In the genomic region with DNA sequence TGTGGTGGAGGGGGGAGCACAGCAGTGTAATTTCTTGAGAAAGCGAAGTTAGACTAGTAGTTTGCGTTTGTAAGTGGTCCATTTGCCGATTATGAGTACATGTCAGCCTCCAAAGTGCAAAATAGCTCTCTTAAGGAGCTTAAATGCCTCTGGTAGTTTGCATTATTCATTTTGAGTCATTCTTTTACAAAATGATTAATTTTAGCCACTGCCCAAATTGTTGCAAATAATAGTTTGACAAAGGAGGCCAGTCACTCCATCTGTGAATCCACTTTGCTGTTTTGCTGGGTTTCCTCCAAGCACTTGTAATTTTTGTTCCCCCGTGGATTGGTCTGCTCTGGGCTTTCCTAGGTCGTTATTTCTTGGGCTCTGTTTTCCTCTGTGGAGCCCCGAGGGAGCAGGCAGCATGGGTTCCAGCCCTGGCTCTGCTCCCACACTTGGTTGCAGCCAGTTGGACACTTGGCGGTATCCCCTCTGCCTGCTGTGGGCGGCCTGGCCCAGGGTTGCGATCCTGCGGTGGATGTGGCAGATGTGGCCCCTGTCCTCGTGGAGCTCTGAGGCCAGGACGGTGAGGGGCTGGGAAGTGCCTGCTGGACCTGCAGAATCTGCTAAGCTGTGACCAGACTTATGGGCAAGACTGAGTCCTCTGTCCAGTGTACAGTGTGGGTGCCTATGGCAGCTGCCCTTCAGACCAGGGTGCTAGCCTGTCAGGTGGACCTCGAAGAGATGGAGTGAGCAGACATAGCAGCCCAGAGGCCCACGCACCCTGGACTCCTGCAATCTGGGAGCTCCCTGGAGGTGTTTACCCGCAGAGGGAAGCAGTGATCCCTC, we compare ENCODE assay signal across 10 cellular contexts.
DNase-seq lines count a peak whose midpoint lies in the region; ATAC-seq, FAIRE-seq and TF ChIP-seq lines count a peak whose summit lies in the region.
"Had no signal": no experiment of that assay in that cellular context is flagged by ENCODE, and none has a peak within 500 bp of the region (broad histone marks: within the 10 kb centered on the region; RNA-seq: fewer than 3 reads in every experiment).

No MANE protein-coding gene starts in this region.

- peak overlapping the region; percentile 37; the same call in 1 of the 2 replicates for H3K9ac ChIP-seq in HCT116 (ENCODE audit: low read length)
- peak overlapping the region; percentile 78 for H3K9ac ChIP-seq in astrocyte (ENCODE audit: low read length)
- H3K9ac ChIP-seq in keratinocyte (ENCODE audit: control insufficient read depth, extremely low read depth, insufficient read depth, low read length) = no peak overlapping the region
- peak overlapping the region in 1 of 2 donors; percentile 14 for H3K9ac ChIP-seq in stomach smooth muscle (ENCODE audit: low read length in 2 of 2)

- CTCF ChIA-PET in HCT116 (lab: Charles Lee) = interaction anchor here (0.6 to 3.0 kb wide), 14 partner anchors 10 to 423 kb away, joined by 3 to 15 read pairs (median 4); a partner anchor contains a TSS

- H3K4me3 Mint-ChIP-seq in astrocyte (ENCODE audit: unreplicated experiment) (no peak overlapping the region), progenitor cell of endocrine pancreas (ENCODE audit: low read depth) (no peak overlapping the region)
- no peak overlapping the region for H3K4me3 Mint-ChIP-seq in effector memory CD8-positive, alpha-beta T cell
- no peak overlapping the region for H3K4me3 Mint-ChIP-seq in activated T-helper 2 cell treated with anti-CD3 and anti-CD28 coated beads, Interferon-gamma antibody, Interleukin-2, Interleukin-4, amounts not matched to agents 10 μg/mL and 5 μg/mL and 100 μg/mL, durations not matched to agents 14 hours and 24 hours and 36 hours (ENCODE audit: low read depth)

- H3K4me3 ChIP-seq in HCT116 (replicated peaks in 1 of 2; ENCODE audit: low read depth in 1 of 2, low read length in 2 of 2) = peak overlapping the region in 1 of 2 experiments; percentile 44; a peak in 2 of 4 replicates
- H3K4me3 ChIP-seq in astrocyte (ENCODE audit: insufficient read depth, low read depth, low read length) = peak overlapping the region; percentile 40
- no peak overlapping the region for H3K4me3 ChIP-seq in keratinocyte (ENCODE audit: control insufficient read depth in 2 of 3, extremely low read depth in 1 of 3, insufficient read depth in 2 of 3, low read depth in 1 of 3, low read length in 3 of 3)
- H3K4me3 ChIP-seq in stomach smooth muscle (ENCODE audit: low read length in 2 of 2) = peak overlapping the region in 1 of 2 donors; percentile 44

- RAD21 ChIA-PET in HCT116 (lab: Charles Lee; ENCODE audit: low non-redundant PET in 1 of 2, low total read pairs in 2 of 2, uncharacterized antibody in 2 of 2, unreplicated experiment in 2 of 2) = no interaction called here

- intact Hi-C loops in HCT116 (cut with micrococcal nuclease) = loop anchor here (1.0 to 10.0 kb wide), 5 partner anchors 88 to 560 kb away; a partner anchor contains a TSS
- intact Hi-C loops in activated T-helper 2 cell treated with anti-CD3 and anti-CD28 coated beads, Interferon-gamma antibody, Interleukin-2, Interleukin-4, amounts not matched to agents 10 μg/mL and 5 μg/mL and 100 μg/mL, durations not matched to agents 14 hours and 24 hours and 36 hours (cut with micrococcal nuclease) = no loop called here

- H3K36me3 Mint-ChIP-seq in astrocyte (ENCODE audit: low read depth, unreplicated experiment) (peaks cover 5% of the 10 kb centered on the region), progenitor cell of endocrine pancreas (ENCODE audit: insufficient read depth) (peaks cover 28% of the 10 kb centered on the region)
- H3K36me3 Mint-ChIP-seq in effector memory CD8-positive, alpha-beta T cell (ENCODE audit: insufficient read depth) = no peaks in the 10 kb centered on the region
- no peaks in the 10 kb centered on the region for H3K36me3 Mint-ChIP-seq in activated T-helper 2 cell treated with anti-CD3 and anti-CD28 coated beads, Interferon-gamma antibody, Interleukin-2, Interleukin-4, amounts not matched to agents 10 μg/mL and 5 μg/mL and 100 μg/mL, durations not matched to agents 14 hours and 24 hours and 36 hours (ENCODE audit: low read depth)

- no peak overlapping the region for H2AFZ ChIP-seq in HCT116 (ENCODE audit: low read depth, low read length, poor library complexity, severe bottlenecking)
- no peak overlapping the region for H2AFZ ChIP-seq in astrocyte (ENCODE audit: low read depth, low read length)
- no peak overlapping the region for H2AFZ ChIP-seq in keratinocyte (ENCODE audit: control insufficient read depth, low read length)

- H3K9me3 ChIP-seq in HCT116 (ENCODE audit: control insufficient read depth in 1 of 2, insufficient read depth in 1 of 2, low read depth in 1 of 2, low read length in 2 of 2) = peaks cover 0 to 5% of the 10 kb centered on the region in 2 experiments; a peak in 1 of 4 replicates
- no peaks in the 10 kb centered on the region for H3K9me3 ChIP-seq in astrocyte (ENCODE audit: insufficient read depth, low read depth, low read length)
- peaks cover 3% of the 10 kb centered on the region for H3K9me3 ChIP-seq in keratinocyte (ENCODE audit: control insufficient read depth, low read depth, low read length)
- H3K9me3 ChIP-seq in stomach smooth muscle (ENCODE audit: control insufficient read depth in 2 of 2, low read length in 2 of 2) = peaks cover 0 to 4% of the 10 kb centered on the region in 2 donors

- POLR2A ChIA-PET in HCT116 (lab: Charles Lee) = interaction anchor here (0.6 kb wide), 1 partner anchor 167 kb away, joined by 3 read pairs; no protein-coding TSS in a partner anchor

- no peaks in the 10 kb centered on the region for H3K27me3 Mint-ChIP-seq in astrocyte (ENCODE audit: low read depth, unreplicated experiment)
- H3K27me3 Mint-ChIP-seq in effector memory CD8-positive, alpha-beta T cell = peaks cover 6 to 11% of the 10 kb centered on the region in 2 donors
- H3K27me3 Mint-ChIP-seq in activated T-helper 2 cell treated with anti-CD3 and anti-CD28 coated beads, Interferon-gamma antibody, Interleukin-2, Interleukin-4, amounts not matched to agents 10 μg/mL and 5 μg/mL and 100 μg/mL, durations not matched to agents 14 hours and 24 hours and 36 hours (ENCODE audit: low read depth) = no peaks in the 10 kb centered on the region
- no peaks in the 10 kb centered on the region for H3K27me3 Mint-ChIP-seq in progenitor cell of endocrine pancreas

- no peaks in the 10 kb centered on the region for H3K9me2 ChIP-seq in HCT116 (ENCODE audit: insufficient read depth)

- peaks cover 8% of the 10 kb centered on the region for H3K9me1 ChIP-seq in keratinocyte (ENCODE audit: control insufficient read depth, extremely low read depth, insufficient read depth, low read length)

- peaks cover 0 to 19% of the 10 kb centered on the region in 2 experiments; a peak in 2 of 4 replicates for H3K36me3 ChIP-seq in HCT116 (ENCODE audit: control insufficient read depth in 1 of 2, insufficient read depth in 2 of 2, low read length in 2 of 2)
- peaks cover 7% of the 10 kb centered on the region for H3K36me3 ChIP-seq in astrocyte (ENCODE audit: insufficient read depth, low read length)
- H3K36me3 ChIP-seq in keratinocyte (ENCODE audit: control insufficient read depth in 2 of 2, extremely low read depth in 1 of 2, insufficient read depth in 2 of 2, low read length in 2 of 2) = peaks cover 11 to 18% of the 10 kb centered on the region in 2 experiments
- peaks cover 0 to 17% of the 10 kb centered on the region in 2 donors for H3K36me3 ChIP-seq in stomach smooth muscle (ENCODE audit: control insufficient read depth in 2 of 2, insufficient read depth in 2 of 2, low read length in 2 of 2)

- TF ChIP-seq RAD21 in HCT116 (IDR thresholded peaks at IDR 0.05; ENCODE audit: low read depth) = no peak

- H3K27me3 ChIP-seq in HCT116 (ENCODE audit: insufficient read depth, low read length) = no peaks in the 10 kb centered on the region
- H3K27me3 ChIP-seq in astrocyte (ENCODE audit: insufficient read depth, low read length) = no peaks in the 10 kb centered on the region
- H3K27me3 ChIP-seq in keratinocyte (ENCODE audit: control insufficient read depth, extremely low read depth, insufficient read depth, low read length) = no peaks in the 10 kb centered on the region
- H3K27me3 ChIP-seq in stomach smooth muscle (ENCODE audit: control insufficient read depth in 1 of 2, insufficient read depth in 2 of 2, low read length in 2 of 2) = no peaks in the 10 kb centered on the region

- TF ChIP-seq CTCF in HCT116 (IDR thresholded peaks at IDR 0.05 in 2 of 3, conservative IDR thresholded peaks at IDR 0.05 in 1 of 3; ENCODE audit: borderline replicate concordance in 1 of 3, insufficient read depth in 1 of 3, low read depth in 2 of 3, low read length in 2 of 3) (no peak), astrocyte (IDR thresholded peaks at IDR 0.05; ENCODE audit: insufficient read depth, low read depth, low read length) (no peak), keratinocyte (optimal IDR thresholded peaks at IDR 0.05 in 1 of 3, IDR thresholded peaks at IDR 0.05 in 1 of 3, conservative IDR thresholded peaks at IDR 0.05 in 1 of 3; ENCODE audit: extremely low read depth in 1 of 3, insufficient read depth in 2 of 3, low read length in 3 of 3) (no peak), progenitor cell of endocrine pancreas (IDR thresholded peaks at IDR 0.05; ENCODE audit: unreplicated experiment) (no peak)

- no peak for TF ChIP-seq POLR2A in HCT116 (IDR thresholded peaks at IDR 0.05; ENCODE audit: borderline replicate concordance, extremely low read depth, insufficient read depth, insufficient read length)

- BruUV-seq in HCT116 (replicated peaks; lab: Mats Ljungman, UMichigan) = no TSS peak

- ATAC-seq in HCT116 (no peak), GM21423 (IDR thresholded peaks at IDR 0.05; ENCODE audit: unreplicated experiment) (no peak)
- ATAC-seq in effector memory CD8-positive, alpha-beta T cell (replicated peaks) = no peak

- H3K4me1 ChIP-seq in HCT116 (ENCODE audit: control insufficient read depth in 1 of 2, insufficient read depth in 2 of 2, low read length in 2 of 2) (peaks cover 31 to 45% of the 10 kb centered on the region in 2 experiments), astrocyte (ENCODE audit: insufficient read depth, low read length) (peaks cover 40% of the 10 kb centered on the region), keratinocyte (ENCODE audit: control insufficient read depth, extremely low read depth, insufficient read depth, low read length) (peaks cover 36% of the 10 kb centered on the region), stomach smooth muscle (ENCODE audit: control insufficient read depth, insufficient read depth, low read length) (peaks cover 50% of the 10 kb centered on the region)

- H3K27ac ChIP-seq in HCT116 (ENCODE audit: low read depth, low read length) = peak overlapping the region; percentile 71
- peak overlapping the region; percentile 96 for H3K27ac ChIP-seq in astrocyte (ENCODE audit: low read depth, low read length)
- peak overlapping the region; percentile 71 for H3K27ac ChIP-seq in keratinocyte (ENCODE audit: control insufficient read depth, insufficient read depth, low read length)
- peak overlapping the region; percentile 87 for H3K27ac ChIP-seq in stomach smooth muscle (ENCODE audit: low read length)

- dilution Hi-C loops in keratinocyte (cut with MboI; ENCODE audit: extremely low pct_ligation_motif_present, low sequenced_read_pairs) = no loop called here

- H3K27ac Mint-ChIP-seq in astrocyte (ENCODE audit: unreplicated experiment) = peak overlapping the region; percentile 78
- no peak overlapping the region for H3K27ac Mint-ChIP-seq in effector memory CD8-positive, alpha-beta T cell
- no peak overlapping the region for H3K27ac Mint-ChIP-seq in activated T-helper 2 cell treated with anti-CD3 and anti-CD28 coated beads, Interferon-gamma antibody, Interleukin-2, Interleukin-4, amounts not matched to agents 10 μg/mL and 5 μg/mL and 100 μg/mL, durations not matched to agents 14 hours and 24 hours and 36 hours
- H3K27ac Mint-ChIP-seq in progenitor cell of endocrine pancreas = no peak overlapping the region

- H3K9me3 Mint-ChIP-seq in astrocyte (ENCODE audit: unreplicated experiment) (peaks cover 2% of the 10 kb centered on the region), progenitor cell of endocrine pancreas (ENCODE audit: low read depth) (peaks cover 8% of the 10 kb centered on the region)
- H3K9me3 Mint-ChIP-seq in effector memory CD8-positive, alpha-beta T cell = peaks cover 0 to 2% of the 10 kb centered on the region in 2 donors
- peaks cover 5% of the 10 kb centered on the region for H3K9me3 Mint-ChIP-seq in activated T-helper 2 cell treated with anti-CD3 and anti-CD28 coated beads, Interferon-gamma antibody, Interleukin-2, Interleukin-4, amounts not matched to agents 10 μg/mL and 5 μg/mL and 100 μg/mL, durations not matched to agents 14 hours and 24 hours and 36 hours

- no peak for FAIRE-seq in astrocyte (lab: Jason Lieb, UNC)
- no peak for FAIRE-seq in keratinocyte (lab: Jason Lieb, UNC)

- DNase-seq in HCT116 (ENCODE audit: low read depth, low spot score) (no peak), astrocyte (ENCODE audit: low read depth) (peak; percentile 71), keratinocyte (ENCODE audit: low read depth, low spot score) (peak; percentile 28), progenitor cell of endocrine pancreas (ENCODE audit: low spot score, unreplicated experiment) (no peak)
- DNase-seq in effector memory CD8-positive, alpha-beta T cell = no peak
- DNase-seq in activated T-helper 2 cell treated with anti-CD3 and anti-CD28 coated beads, Interferon-gamma antibody, Interleukin-2, Interleukin-4, amounts not matched to agents 10 μg/mL and 5 μg/mL and 100 μg/mL, durations not matched to agents 14 hours and 24 hours and 36 hours (ENCODE audit: low spot score) = no peak
- DNase-seq: DMS79, T-helper 9 cell had no signal

- H4K20me1 ChIP-seq in HCT116 (ENCODE audit: insufficient read depth) (no peaks in the 10 kb centered on the region), astrocyte (ENCODE audit: insufficient read depth, low read length) (peaks cover 13% of the 10 kb centered on the region), keratinocyte (ENCODE audit: control insufficient read depth, extremely low read depth, insufficient read depth, low read length) (peaks cover 4% of the 10 kb centered on the region)

- H3K4me1 Mint-ChIP-seq in astrocyte (ENCODE audit: low read depth, unreplicated experiment) (peaks cover 26% of the 10 kb centered on the region), progenitor cell of endocrine pancreas (ENCODE audit: low read depth) (peaks cover 13% of the 10 kb centered on the region)
- peaks cover 0 to 3% of the 10 kb centered on the region in 2 donors for H3K4me1 Mint-ChIP-seq in effector memory CD8-positive, alpha-beta T cell (ENCODE audit: low read depth in 2 of 2)
- no peaks in the 10 kb centered on the region for H3K4me1 Mint-ChIP-seq in activated T-helper 2 cell treated with anti-CD3 and anti-CD28 coated beads, Interferon-gamma antibody, Interleukin-2, Interleukin-4, amounts not matched to agents 10 μg/mL and 5 μg/mL and 100 μg/mL, durations not matched to agents 14 hours and 24 hours and 36 hours (ENCODE audit: low read depth)

- H3K4me2 ChIP-seq in HCT116 (ENCODE audit: low read length) (peak overlapping the region; percentile 74), astrocyte (ENCODE audit: low read length) (peak overlapping the region; percentile 82), keratinocyte (ENCODE audit: control insufficient read depth, extremely low read depth, insufficient read depth, low read depth, low read length) (peak overlapping the region; percentile 78)

- H3K79me2 ChIP-seq in HCT116 (ENCODE audit: insufficient read depth, low read length) (no peaks in the 10 kb centered on the region), astrocyte (ENCODE audit: insufficient read depth, low read length) (peaks cover 24% of the 10 kb centered on the region), keratinocyte (ENCODE audit: control insufficient read depth, insufficient read depth, low read length) (no peaks in the 10 kb centered on the region)

Comparison
In these comparisons a context has a peak if more than half of its experiments do, and no peak if none do; other contexts are left out.
1. DNase-seq: peak in astrocyte (single experiment) and keratinocyte (single experiment); none in HCT116 (single experiment), effector memory CD8-positive, alpha-beta T cell (0 of 3), activated T-helper 2 cell treated with anti-CD3 and anti-CD28 coated beads, Interferon-gamma antibody, Interleukin-2, Interleukin-4, amounts not matched to agents 10 μg/mL and 5 μg/mL and 100 μg/mL, durations not matched to agents 14 hours and 24 hours and 36 hours (single experiment) and progenitor cell of endocrine pancreas (single experiment).
2. Peak in every context shown above with its lines, with median percentiles within 50 percentile points of each other: H3K27ac ChIP-seq and H3K4me2 ChIP-seq.